ENCODE assay signal across 21 cellular contexts in the genomic region with DNA sequence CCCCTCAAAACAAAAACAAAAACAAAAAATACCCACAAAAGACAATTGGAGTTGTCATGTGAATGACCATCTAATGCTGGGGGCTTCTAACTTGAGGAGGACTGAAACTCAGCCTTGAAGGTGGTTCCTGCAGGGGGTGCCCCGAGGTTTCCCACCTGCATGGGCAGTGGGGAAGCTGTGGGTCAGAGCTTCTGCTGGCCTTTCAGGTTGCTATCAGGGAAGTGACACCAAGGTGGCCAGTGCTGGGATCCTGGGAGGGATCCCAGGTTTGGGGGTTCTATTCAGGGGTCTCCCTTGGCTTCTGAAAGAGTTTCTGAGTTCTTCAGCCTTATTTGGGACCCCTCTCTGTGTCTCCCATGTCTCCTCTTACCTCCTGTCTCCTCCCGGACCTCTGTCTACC.
"Had no signal": no experiment of that assay in that cellular context is flagged by ENCODE, and none has a peak within 500 bp of the region (broad histone marks: within the 10 kb centered on the region; RNA-seq: fewer than 3 reads in every experiment).

No MANE protein-coding gene starts in this region.

- H3K9me3 Mint-ChIP-seq: effector memory CD8-positive, alpha-beta T cell; type B pancreatic cell had no signal

- DNase-seq: activated CD4-positive, alpha-beta T cell treated with anti-CD3 and anti-CD28 coated beads, Interleukin-2, amount 50 U/mL, for 1 hour; activated gamma-delta T cell; activated naive CD4-positive, alpha-beta T cell treated with anti-CD3 and anti-CD28 coated beads, Interleukin-2, amount 50 U/mL, for 16 hours; activated naive CD8-positive, alpha-beta T cell treated with anti-CD3 and anti-CD28 coated beads, Interleukin-2, amount 50 U/mL, for 24 hours; anterior cingulate cortex; central memory CD4-positive, alpha-beta T cell; effector memory CD8-positive, alpha-beta T cell; esophagus squamous epithelium; gastrocnemius medialis; hippocampal formation; left ventricle myocardium inferior; mucosa of descending colon; retina; spleen; stimulated activated CD4-positive, alpha-beta T cell treated with anti-CD3 and anti-CD28 coated beads, Interleukin-4, amount 100 ng/mL, for 1 hour; stimulated activated naive CD4-positive, alpha-beta T cell; SW 1271; T-helper 2 cell had no signal

- H3K4me3 Mint-ChIP-seq: activated naive CD8-positive, alpha-beta T cell treated with anti-CD3 and anti-CD28 coated beads, Interleukin-2, amount 50 U/mL, for 24 hours; brain; effector memory CD8-positive, alpha-beta T cell; type B pancreatic cell had no signal

- H3K27ac Mint-ChIP-seq: activated naive CD8-positive, alpha-beta T cell treated with anti-CD3 and anti-CD28 coated beads, Interleukin-2, amount 50 U/mL, for 24 hours; type B pancreatic cell had no signal

- FAIRE-seq: colon had no signal

- ATAC-seq: activated naive CD8-positive, alpha-beta T cell treated with anti-CD3 and anti-CD28 coated beads, Interleukin-2, amount 50 U/mL, for 24 hours; effector memory CD8-positive, alpha-beta T cell; gastrocnemius medialis; mucosa of descending colon had no signal

- H3K27me3 Mint-ChIP-seq: activated naive CD8-positive, alpha-beta T cell treated with anti-CD3 and anti-CD28 coated beads, Interleukin-2, amount 50 U/mL, for 24 hours had no signal

- H3K36me3 Mint-ChIP-seq: type B pancreatic cell had no signal
